ENCODE assay signal across 15 cellular contexts in the genomic region with DNA sequence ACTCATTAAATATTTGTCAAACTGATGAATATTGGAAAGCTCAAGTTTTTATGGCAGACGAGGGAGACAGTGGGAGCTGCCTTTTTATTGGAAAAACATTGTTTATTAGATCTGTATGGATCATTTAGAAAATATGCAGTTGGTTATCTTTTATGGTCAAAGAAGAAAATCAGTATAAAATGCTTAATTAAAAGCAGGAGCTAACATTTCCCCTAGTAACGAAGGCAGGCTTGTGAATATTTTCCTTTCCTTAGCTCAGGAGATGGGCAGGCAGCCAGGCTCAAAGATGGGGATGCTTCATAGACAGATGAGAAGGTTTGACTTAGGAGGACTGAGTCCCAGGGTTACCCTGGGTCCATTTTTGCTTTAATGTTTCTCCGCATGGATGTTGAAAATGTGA.
A peak's percentile ranks its signal among the peaks of the same experiment; 100 is the strongest.
DNase-seq lines count a peak whose midpoint lies in the region; TF ChIP-seq lines count a peak whose summit lies in the region.
"Had no signal": no experiment of that assay in that cellular context is flagged by ENCODE, and none has a peak within 500 bp of the region (broad histone marks: within the 10 kb centered on the region; RNA-seq: fewer than 3 reads in every experiment).

No MANE protein-coding gene starts in this region.

- in situ Hi-C loops in HAP-1 (cut with MboI; ENCODE audit: low sequenced_read_pairs): no loop called here

- H3K4me1 ChIP-seq in HAP-1: no peaks in the 10 kb centered on the region

- H3K27ac ChIP-seq in VCaP: peak overlapping the region; percentile 53
- H3K27ac ChIP-seq in coronary artery: no peak overlapping the region
- H3K27ac ChIP-seq: cardiac muscle cell, esophagus muscularis mucosa, heart right ventricle, neutrophil had no signal

- H3K27me3 ChIP-seq in HAP-1 (ENCODE audit: low read depth): peaks cover 5% of the 10 kb centered on the region; the same call in 1 of the 2 replicates
- H3K27me3 ChIP-seq: cardiac muscle cell, esophagus muscularis mucosa, heart right ventricle had no signal

- H3K4me3 ChIP-seq in HAP-1 (no peak overlapping the region), coronary artery (no peak overlapping the region)
- H3K4me3 ChIP-seq: cardiac muscle cell, esophagus muscularis mucosa, heart right ventricle had no signal

- DNase-seq in AG08396 (ENCODE audit: low spot score) (peak; percentile 14), GM04504 (ENCODE audit: low read depth) (peak; percentile 45), fibroblast of peridontal ligament (ENCODE audit: extremely low read depth) (peak; percentile 86), HAP-1 (ENCODE audit: low spot score in 2 of 2) (no peak), T-helper 2 cell (no peak), coronary artery (ENCODE audit: low spot score) (no peak), NCI-H2029 treated with DMSO at 0.1 percent for 48 hours (lab: John Stamatoyannopoulos, UW) (no peak)
- DNase-seq: activated CD4-positive, alpha-beta T cell treated with anti-CD3 and anti-CD28 coated beads for 4 hours; heart right ventricle; NCI-H1105 treated with DMSO at 0.1 percent for 48 hours; NCI-H2227 treated with DMSO at 0.1 percent for 48 hours had no signal

- no peaks in the 10 kb centered on the region for H3K9me3 ChIP-seq in HAP-1
- H3K9me3 ChIP-seq: esophagus muscularis mucosa, heart right ventricle, neutrophil had no signal

- no peaks in the 10 kb centered on the region for H3K36me3 ChIP-seq in HAP-1 (replicated peaks)
- H3K36me3 ChIP-seq: cardiac muscle cell, esophagus muscularis mucosa, heart right ventricle, neutrophil had no signal

- TF ChIP-seq CTCF in VCaP (conservative IDR thresholded peaks at IDR 0.05): no peak
- TF ChIP-seq CTCF in coronary artery (IDR thresholded peaks at IDR 0.05): no peak

Comparison
In these comparisons a context has a peak if more than half of its experiments do, and no peak if none do; other contexts are left out.
1. DNase-seq: peak in AG08396 (single experiment), GM04504 (single experiment) and fibroblast of peridontal ligament (single experiment); none in HAP-1 (0 of 2), T-helper 2 cell (0 of 5), coronary artery (single experiment) and NCI-H2029 treated with DMSO at 0.1 percent for 48 hours (single experiment).